ENCODE assay signal across 8 cellular contexts in genomic region chr7:140479062-140479738, GRCh38. TPM values are rescaled to one million over a fixed set of nuclear protein-coding genes. Genes with fewer than 3 reads are reported as not detected.
DNase-seq lines count a peak whose midpoint lies in the region; ATAC-seq, FAIRE-seq and TF ChIP-seq lines count a peak whose summit lies in the region.

MKRN1 (minus strand) TSS chr7:140479505; CDS start chr7:140479344, 161 bp downstream.

- H3K4me3 ChIP-seq in psoas muscle = peak within 1 kb of the TSS; percentile 96

- ATAC-seq in HG02885 (IDR thresholded peaks at IDR 0.05; ENCODE audit: poor library complexity, unreplicated experiment) (peak; percentile 93), T-helper 17 cell (peak; percentile 89), left ventricle myocardium superior (peak; percentile 98), psoas muscle (peak; percentile 99)

- H3K4me1 ChIP-seq in psoas muscle = peaks cover 14% of the 10 kb centered on the region

- DNase-seq in NCI-H1694 treated with DMSO at 0.1 percent for 48 hours (lab: John Stamatoyannopoulos, UW) (peak; percentile 94), T-helper 17 cell (peak; percentile 86 to 89 (median 89)), left ventricle myocardium superior (peak; percentile 96), psoas muscle (peak; percentile 94 to 96), urothelium cell line (ENCODE audit: low spot score) (peak; percentile 91)

- no peak for TF ChIP-seq CTCF in psoas muscle (IDR thresholded peaks at IDR 0.05)

- peaks cover 19% of the 10 kb centered on the region for H3K4me1 Mint-ChIP-seq in T-helper 17 cell

- H3K27ac Mint-ChIP-seq in T-helper 17 cell = peak within 1 kb of the TSS; percentile 96

- H3K9me3 ChIP-seq in T-helper 17 cell (ENCODE audit: control insufficient read depth, low read length, poor library complexity, severe bottlenecking) (no peaks in the 10 kb centered on the region), psoas muscle (no peaks in the 10 kb centered on the region)

- H3K27me3 ChIP-seq in psoas muscle (ENCODE audit: insufficient read depth in 3 of 3, low read length in 2 of 3) = no peaks in the 10 kb centered on the region

- WGBS in psoas muscle, 3 donors = 1% methylated on average over 36 to 71 of the region's 71 CpGs

- peak within 1 kb of the TSS; percentile 99 for H3K4me3 Mint-ChIP-seq in T-helper 17 cell

- no peaks in the 10 kb centered on the region for H3K36me3 ChIP-seq in psoas muscle (ENCODE audit: insufficient read depth in 1 of 2, low read depth in 1 of 2)

- intact Hi-C loops in left ventricle myocardium superior (cut with micrococcal nuclease) (no loop called here), psoas muscle (cut with DNase I) (loop anchor here (2.0 to 5.0 kb wide), 3 partner anchors 38 to 176 kb away; no protein-coding TSS in a partner anchor)

- H3K27ac ChIP-seq in angular gyrus (ENCODE audit: low read depth, low read length) (peak within 1 kb of the TSS; percentile 80), psoas muscle (peak within 1 kb of the TSS; percentile 82)

- FAIRE-seq in urothelium cell line (lab: Jason Lieb, UNC) = no peak

- peaks cover 2% of the 10 kb centered on the region for H3K36me3 Mint-ChIP-seq in T-helper 17 cell (ENCODE audit: low read depth)

- TF ChIP-seq POLR2A in GM15510 (IDR thresholded peaks at IDR 0.05; ENCODE audit: borderline replicate concordance, extremely low read depth, insufficient read length) = peak; percentile 69

- no peaks in the 10 kb centered on the region for H3K27me3 Mint-ChIP-seq in T-helper 17 cell

RNA-seq across cellular contexts. Expression of gene MKRN1, which starts in this region (rescaled TPM):
- total RNA-seq in T-helper 17 cell = 100 to 1,000 TPM; 106 to 128 TPM
- 118 TPM for total RNA-seq in left ventricle myocardium superior
- 10 to 100 TPM; 58.3 to 82.0 (median 69.3) TPM for total RNA-seq in psoas muscle
- polyA plus RNA-seq in psoas muscle = 10 to 100 TPM; 27.0 to 59.1 (median 44.5) TPM

Comparison
In these comparisons a context has a peak if more than half of its experiments do, and no peak if none do; other contexts are left out.
1. Peak in every context shown above with its lines: DNase-seq, ATAC-seq, H3K4me3 ChIP-seq and H3K27ac ChIP-seq.